ENCODE assay signal across 25 cellular contexts in the genomic region with DNA sequence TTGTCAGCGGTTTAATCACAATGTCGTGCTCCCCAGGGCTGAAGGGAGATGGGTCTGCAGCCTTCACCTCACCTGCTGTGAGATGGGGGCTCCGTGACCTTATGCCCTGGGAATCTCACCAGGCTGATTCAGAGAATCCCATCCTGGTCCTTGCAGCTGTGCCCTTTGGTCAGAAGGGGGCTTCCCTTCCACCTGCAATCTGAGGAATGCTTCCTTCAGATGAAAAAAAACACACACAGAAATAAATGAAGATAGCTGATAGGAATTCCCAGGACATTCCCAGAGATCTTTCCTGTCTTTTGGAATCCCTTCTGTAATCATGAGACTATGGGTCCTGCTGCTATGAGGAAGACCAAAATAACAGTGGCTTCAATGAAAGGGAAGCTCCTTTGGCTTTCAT.
DNase-seq lines count a peak whose midpoint lies in the region; ATAC-seq and TF ChIP-seq lines count a peak whose summit lies in the region.
"Had no signal": no experiment of that assay in that cellular context is flagged by ENCODE, and none has a peak within 500 bp of the region (broad histone marks: within the 10 kb centered on the region; RNA-seq: fewer than 3 reads in every experiment).

No MANE protein-coding gene starts in this region.

- H3K36me3 ChIP-seq in WERI-Rb-1 (no peaks in the 10 kb centered on the region), fibroblast of lung (ENCODE audit: control insufficient read depth, insufficient read depth, low read length) (no peaks in the 10 kb centered on the region), smooth muscle cell (ENCODE audit: low read depth) (no peaks in the 10 kb centered on the region)

- no peaks in the 10 kb centered on the region for H3K36me3 Mint-ChIP-seq in mesothelial cell of epicardium
- H3K36me3 Mint-ChIP-seq: CD8-positive, alpha-beta T cell had no signal

- peaks cover 3% of the 10 kb centered on the region for H3K27me3 Mint-ChIP-seq in mesothelial cell of epicardium (ENCODE audit: low read depth)

- H3K27ac ChIP-seq in WERI-Rb-1 (no peak overlapping the region), fibroblast of lung (ENCODE audit: insufficient read depth, low read length) (peak overlapping the region; percentile 6), smooth muscle cell (ENCODE audit: low read depth) (peak overlapping the region; percentile 71)
- H3K27ac ChIP-seq: C4-2B, GM23248, HL-60 had no signal

- H3K9me3 Mint-ChIP-seq in mesothelial cell of epicardium, result no peaks in the 10 kb centered on the region
- H3K9me3 Mint-ChIP-seq: CD8-positive, alpha-beta T cell had no signal

- 82% methylated on average over 3 of the region's 3 CpGs for WGBS in smooth muscle cell (ENCODE audit: low lambda C conversion rate)

- no peak overlapping the region for H2AFZ ChIP-seq in fibroblast of lung (ENCODE audit: low read length)
- no peak overlapping the region for H2AFZ ChIP-seq in smooth muscle cell (ENCODE audit: low read depth)

- no peaks in the 10 kb centered on the region for H3K79me2 ChIP-seq in fibroblast of lung (ENCODE audit: control insufficient read depth, insufficient read depth, low read length)
- no peaks in the 10 kb centered on the region for H3K79me2 ChIP-seq in smooth muscle cell (ENCODE audit: low read depth)

- H3K4me3 ChIP-seq in WERI-Rb-1 (ENCODE audit: low read depth, low read length) (no peak overlapping the region), fibroblast of lung (replicated peaks in 1 of 4; ENCODE audit: control extremely low read depth in 1 of 4, insufficient read depth in 1 of 4, low read depth in 3 of 4, low read length in 4 of 4) (no peak overlapping the region), smooth muscle cell (no peak overlapping the region)
- H3K4me3 ChIP-seq: GM12878, GM23248 had no signal

- H3K4me1 ChIP-seq in fibroblast of lung (ENCODE audit: control insufficient read depth, extremely low read depth, insufficient read depth, low read length), result peaks cover 3% of the 10 kb centered on the region
- peaks cover 7% of the 10 kb centered on the region for H3K4me1 ChIP-seq in smooth muscle cell (ENCODE audit: low read depth)

- peaks cover 15% of the 10 kb centered on the region for H3K4me1 Mint-ChIP-seq in mesothelial cell of epicardium
- H3K4me1 Mint-ChIP-seq: B cell had no signal

- peak overlapping the region; percentile 88 for H3K27ac Mint-ChIP-seq in mesothelial cell of epicardium
- H3K27ac Mint-ChIP-seq: B cell; CD8-positive, alpha-beta T cell had no signal

- DNase-seq in WERI-Rb-1 (no peak), fibroblast of lung (ENCODE audit: low read depth in 2 of 2) (no peak), mesothelial cell of epicardium (ENCODE audit: low spot score in 2 of 2, unreplicated experiment in 2 of 2) (no peak), smooth muscle cell (lab: John Stamatoyannopoulos, UW; ENCODE audit: unreplicated experiment) (no peak), kidney glomerular epithelial cell (lab: John Stamatoyannopoulos, UW) (no peak), A172 (ENCODE audit: low spot score) (no peak)
- DNase-seq: CD8-positive, alpha-beta T cell; DMS 273 treated with DMSO at 0.1 percent for 48 hours; DMS79; EL; GDM1; NCI-H1048; NCI-H1417; NCI-H1694; NCI-H2029 treated with DMSO at 0.1 percent for 48 hours; NCI-H2227 treated with DMSO at 0.1 percent for 48 hours; NCI-H526 treated with DMSO at 0.1 percent for 48 hours; RPMI8226; SHP77 had no signal

- H3F3A ChIP-seq in smooth muscle cell (ENCODE audit: low read depth), result peaks cover 6% of the 10 kb centered on the region

- H3K4me2 ChIP-seq in fibroblast of lung (ENCODE audit: extremely low read depth, insufficient read depth, low read length), result no peak overlapping the region
- no peak overlapping the region for H3K4me2 ChIP-seq in smooth muscle cell

- H3K4me3 Mint-ChIP-seq in mesothelial cell of epicardium, result no peak overlapping the region
- H3K4me3 Mint-ChIP-seq: B cell; CD8-positive, alpha-beta T cell had no signal

- H4K20me1 ChIP-seq in fibroblast of lung (ENCODE audit: control insufficient read depth, extremely low read depth, insufficient read depth, low read length), result no peaks in the 10 kb centered on the region
- no peaks in the 10 kb centered on the region for H4K20me1 ChIP-seq in smooth muscle cell (ENCODE audit: low read depth)

- peaks cover 4% of the 10 kb centered on the region for H3K9me3 ChIP-seq in WERI-Rb-1 (ENCODE audit: severe bottlenecking)
- no peaks in the 10 kb centered on the region for H3K9me3 ChIP-seq in fibroblast of lung (ENCODE audit: control insufficient read depth, insufficient read depth, low read depth, low read length)
- H3K9me3 ChIP-seq in smooth muscle cell (replicated peaks; ENCODE audit: low read depth), result no peaks in the 10 kb centered on the region

- no peak overlapping the region for H3K9ac ChIP-seq in fibroblast of lung (ENCODE audit: insufficient read depth, low read length)
- no peak overlapping the region for H3K9ac ChIP-seq in smooth muscle cell (ENCODE audit: low read depth)
- H3K9ac ChIP-seq: GM23248 had no signal

- no peak for ATAC-seq in HG03460 (IDR thresholded peaks at IDR 0.05; ENCODE audit: unreplicated experiment)
- ATAC-seq: CD8-positive, alpha-beta T cell; GM12878 had no signal

- TF ChIP-seq CTCF in WERI-Rb-1 (IDR thresholded peaks at IDR 0.05; ENCODE audit: low read depth, low read length) (0 out of 2 replicates have a peak, but pooled peaks have one; percentile 3), fibroblast of lung (conservative IDR thresholded peaks at IDR 0.05 in 1 of 2, IDR thresholded peaks at IDR 0.05 in 1 of 2; ENCODE audit: low read depth in 1 of 2, low read length in 2 of 2) (no peak), mesothelial cell of epicardium (IDR thresholded peaks at IDR 0.05; ENCODE audit: unreplicated experiment) (no peak), smooth muscle cell (IDR thresholded peaks at IDR 0.05; ENCODE audit: borderline replicate concordance, insufficient read depth, poor library complexity, severe bottlenecking) (no peak)

- H3K27me3 ChIP-seq in WERI-Rb-1 (ENCODE audit: insufficient read depth, low read depth, severe bottlenecking), result no peaks in the 10 kb centered on the region
- H3K27me3 ChIP-seq in fibroblast of lung (ENCODE audit: control insufficient read depth, insufficient read depth, low read length), result no peaks in the 10 kb centered on the region
- no peaks in the 10 kb centered on the region for H3K27me3 ChIP-seq in smooth muscle cell (ENCODE audit: low read depth)
